1 cellular context compared by ENCODE assay signal in genomic region chr3:12772462-12772861, GRCh38.
TF ChIP-seq lines count a peak whose summit lies in the region.

No MANE protein-coding gene starts in this region.

TF ChIP-seq in K562, 482 proteins besides CTCF, POLR2A, EP300 and RAD21:
- peak; percentile 78 to 83 for TF ChIP-seq KDM1A (IDR thresholded peaks at IDR 0.05)
- TF ChIP-seq HDAC1 (IDR thresholded peaks at IDR 0.05), result peak in 1 of 2 experiments; percentile 23; a peak in 1 of 4 replicates
- TF ChIP-seq ARID2 (IDR thresholded peaks at IDR 0.05), result no peak
